8 cellular contexts compared by ENCODE assay signal in the genomic region with DNA sequence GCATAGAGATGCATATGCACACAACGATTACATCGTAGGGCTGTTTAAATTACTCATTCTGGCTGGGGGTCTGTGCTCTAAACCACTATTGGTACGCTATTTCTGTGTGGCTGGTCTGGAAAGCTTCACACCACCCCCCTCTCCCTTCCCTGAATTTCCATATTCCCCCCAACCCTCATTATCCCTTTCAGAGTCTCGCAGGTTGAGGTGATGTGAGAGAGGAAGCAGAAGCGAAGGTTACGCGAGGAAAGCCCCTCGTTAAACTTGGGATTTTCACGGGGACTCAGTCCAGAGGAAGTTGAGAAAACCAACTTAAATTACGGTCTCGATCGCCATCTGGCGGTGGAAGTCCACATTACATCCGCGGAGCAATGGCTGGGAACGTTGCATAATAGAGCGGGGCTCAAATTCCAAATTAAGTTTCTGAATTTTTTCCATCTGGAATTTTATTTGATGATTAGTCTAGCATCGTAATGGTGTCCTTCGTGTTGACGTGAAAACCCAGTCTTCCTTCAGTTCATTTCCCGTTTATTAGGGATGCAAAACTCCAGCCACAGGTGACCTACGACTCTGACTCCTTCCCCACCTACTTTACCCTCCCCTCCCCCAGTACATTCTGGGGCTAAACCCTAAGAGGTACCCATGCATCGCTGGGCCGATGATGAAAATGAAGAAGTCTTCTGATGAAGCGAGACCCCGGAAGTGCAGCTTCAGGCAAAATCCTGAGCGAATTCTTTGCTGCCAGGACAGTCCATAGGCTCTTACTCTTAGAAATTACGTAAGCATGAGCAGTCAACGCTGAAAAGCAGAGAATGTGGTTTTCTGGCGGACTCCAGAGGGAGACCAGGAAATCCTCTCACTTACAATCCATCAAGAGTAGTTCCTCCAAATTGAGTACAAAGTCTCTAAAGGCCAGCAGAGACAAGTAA. TPM values are rescaled to one million over a fixed set of nuclear protein-coding genes. Genes with fewer than 3 reads are reported as not detected.
DNase-seq lines count a peak whose midpoint lies in the region; ATAC-seq, FAIRE-seq and TF ChIP-seq lines count a peak whose summit lies in the region.

No MANE protein-coding gene starts in this region.

- H3K18ac ChIP-seq in H1 (ENCODE audit: extremely low read depth, low read length) (no peak overlapping the region), mesendoderm (ENCODE audit: low read length) (no peak overlapping the region)

- TF ChIP-seq POLR2A in H1 (IDR thresholded peaks at IDR 0.05; ENCODE audit: control extremely low read depth in 1 of 2, low read depth in 2 of 2, low read length in 2 of 2): no peak

- peak; percentile 95 for FAIRE-seq in H1 (lab: Jason Lieb, UNC)

- peak overlapping the region; percentile 33 to 68 for H3K4me2 ChIP-seq in H1 (ENCODE audit: insufficient read depth in 1 of 2, low read depth in 2 of 2, low read length in 2 of 2)
- H3K4me2 ChIP-seq in mesendoderm (ENCODE audit: low read length): peak overlapping the region; percentile 65

- POLR2A ChIA-PET in H1 (lab: Charles Lee; ENCODE audit: partially characterized antibody): no interaction called here

- H2BK15ac ChIP-seq in H1 (ENCODE audit: low read length): no peak overlapping the region
- H2BK15ac ChIP-seq in mesendoderm (replicated peaks; ENCODE audit: low read depth): no peak overlapping the region

- H2BK12ac ChIP-seq in H1 (ENCODE audit: low read depth, low read length): no peak overlapping the region

- peak overlapping the region; percentile 84 for H2AFZ ChIP-seq in H1 (ENCODE audit: low read length)

- no peaks in the 10 kb centered on the region for H3K79me1 ChIP-seq in H1 (ENCODE audit: low read depth, low read length)
- H3K79me1 ChIP-seq in mesendoderm (ENCODE audit: low read length): no peaks in the 10 kb centered on the region

- no peak overlapping the region for H3K4ac ChIP-seq in H1 (replicated peaks; ENCODE audit: insufficient read length, low read depth, low read length)
- H3K4ac ChIP-seq in mesendoderm (ENCODE audit: low read depth, low read length): no peak overlapping the region

- no peak overlapping the region for H4K91ac ChIP-seq in H1 (replicated peaks; ENCODE audit: insufficient read length, low read length)

- no peak overlapping the region for H2BK5ac ChIP-seq in H1 (ENCODE audit: low read depth, low read length)
- H2BK5ac ChIP-seq in mesendoderm (ENCODE audit: low read length): no peak overlapping the region

- H3K27ac ChIP-seq in H1 (ENCODE audit: low read depth, low read length) (no peak overlapping the region), mesendoderm (ENCODE audit: low read depth, low read length) (no peak overlapping the region)

- no peak overlapping the region for H3K9ac ChIP-seq in H1 (replicated peaks in 1 of 4; ENCODE audit: extremely low read depth in 1 of 4, low read depth in 3 of 4, low read length in 3 of 4)
- H3K9ac ChIP-seq in mesendoderm (ENCODE audit: low read length): peak overlapping the region; percentile 42

- H3K27me3 ChIP-seq in H1 (replicated peaks in 1 of 4; ENCODE audit: control insufficient read depth in 3 of 4, extremely low read depth in 1 of 4, insufficient read depth in 3 of 4, low read length in 3 of 4) (peaks cover 0 to 1% (median 0%) of the 10 kb centered on the region in 4 experiments; a peak in 1 of 7 replicates), mesendoderm (ENCODE audit: insufficient read depth, low read length, poor library complexity) (no peaks in the 10 kb centered on the region)

- DNase-seq in AG09309 (ENCODE audit: low read depth) (peak; percentile 7), GM19238 (ENCODE audit: insufficient read length, low spot score) (peak; percentile 31), NCI-H748 (lab: John Stamatoyannopoulos, UW; ENCODE audit: unreplicated experiment) (peak; percentile 69), H1 (ENCODE audit: low read depth in 1 of 2, low spot score in 2 of 2) (peak; percentile 19 to 97), mesendoderm (peak; percentile 64)
- peak; percentile 96 for DNase-seq in activated CD8-positive, alpha-beta memory T cell treated with anti-CD3 and anti-CD28 coated beads for 24 hours
- DNase-seq in stimulated activated CD8-positive, alpha-beta memory T cell treated with anti-CD3 and anti-CD28 coated beads, Interleukin-15, amount 100 ng/mL, for 1 hour (ENCODE audit: low read depth): peak; percentile 80

- H2BK120ac ChIP-seq in H1 (replicated peaks; ENCODE audit: low read depth, low read length): no peak overlapping the region
- no peak overlapping the region for H2BK120ac ChIP-seq in mesendoderm (ENCODE audit: low read depth, low read length)

- no peak overlapping the region for H3K14ac ChIP-seq in H1 (ENCODE audit: insufficient read length)

- TF ChIP-seq RAD21 in H1 (IDR thresholded peaks at IDR 0.05 in 1 of 2, conservative IDR thresholded peaks at IDR 0.05 in 1 of 2; ENCODE audit: low read depth in 2 of 2, low read length in 2 of 2): peak; percentile 82 to 89

- CTCF ChIA-PET in H1 (lab: Charles Lee; ENCODE audit: partially characterized antibody): interaction anchor here (0.6 to 3.0 kb wide), 13 partner anchors 9 to 383 kb away, joined by 3 to 25 read pairs (median 4); partner anchors contain the start of gene HLA-DOB

- peaks cover 4 to 6% of the 10 kb centered on the region in 2 experiments; a peak in 1 of 4 replicates for H3K9me3 ChIP-seq in H1 (ENCODE audit: insufficient read depth in 2 of 2, low read depth in 1 of 2, low read length in 1 of 2)

- ATAC-seq in HG03108 (IDR thresholded peaks at IDR 0.05; ENCODE audit: unreplicated experiment): no peak

- H2AK5ac ChIP-seq in H1 (ENCODE audit: low read depth, low read length): no peak overlapping the region
- no peak overlapping the region for H2AK5ac ChIP-seq in mesendoderm (ENCODE audit: low read length)

- H3K23ac ChIP-seq in H1 (ENCODE audit: insufficient read length) (no peak overlapping the region), mesendoderm (ENCODE audit: low read length) (no peak overlapping the region)

- no peak overlapping the region for H2BK20ac ChIP-seq in H1 (ENCODE audit: low read length)

- H3K23me2 ChIP-seq in H1 (ENCODE audit: low read depth, low read length): no peaks in the 10 kb centered on the region

- no peak overlapping the region for H4K5ac ChIP-seq in H1 (ENCODE audit: insufficient read length, low read depth, low read length)
- no peak overlapping the region for H4K5ac ChIP-seq in mesendoderm (ENCODE audit: low read length)

- no peak overlapping the region for H3K56ac ChIP-seq in H1 (replicated peaks; ENCODE audit: insufficient read length, low read depth, low read length)
- H3K56ac ChIP-seq in mesendoderm (ENCODE audit: low read length): peak overlapping the region; percentile 17

- H3K79me2 ChIP-seq in H1 (ENCODE audit: control insufficient read depth in 1 of 2, insufficient read depth in 2 of 2, low read length in 2 of 2) (no peaks in the 10 kb centered on the region), mesendoderm (ENCODE audit: control insufficient read depth, insufficient read depth, low read length) (no peaks in the 10 kb centered on the region)

- H3K36me3 ChIP-seq in H1 (ENCODE audit: control insufficient read depth in 2 of 4, insufficient read depth in 4 of 4, low read length in 3 of 4) (no peaks in the 10 kb centered on the region), mesendoderm (ENCODE audit: control insufficient read depth, insufficient read depth, low read length) (no peaks in the 10 kb centered on the region)

- WGBS in H1 (ENCODE audit: extremely low coverage in 1 of 2, insufficient coverage in 1 of 2, insufficient read length in 1 of 2, insufficient replicate concordance in 2 of 2, low coverage in 1 of 2, low lambda C conversion rate in 2 of 2, missing lambda C conversion rate in 1 of 2), 2 experiments: 25% methylated on average over 30 of the region's 30 CpGs; no CpG with 5 or more reads in 1 of the 2 experiments
- WGBS in mesendoderm (ENCODE audit: extremely low coverage, insufficient coverage, low lambda C conversion rate): no CpG with 5 or more reads among the region's 30 CpGs

- H4K20me1 ChIP-seq in H1 (replicated peaks in 1 of 2; ENCODE audit: control insufficient read depth in 1 of 2, insufficient read depth in 2 of 2, low read length in 2 of 2): no peaks in the 10 kb centered on the region

- TF ChIP-seq EP300 in H1 (IDR thresholded peaks at IDR 0.05; ENCODE audit: borderline replicate concordance in 1 of 2, low read depth in 2 of 2, low read length in 2 of 2): no peak

- H3K4me1 ChIP-seq in H1 (replicated peaks in 1 of 4; ENCODE audit: control insufficient read depth in 3 of 4, insufficient read depth in 4 of 4, low read length in 3 of 4): peaks cover 0 to 3% (median 0%) of the 10 kb centered on the region in 4 experiments; a peak in 2 of 7 replicates
- H3K4me1 ChIP-seq in mesendoderm (ENCODE audit: control insufficient read depth, low read depth, low read length): no peaks in the 10 kb centered on the region

- no peak overlapping the region for H4K8ac ChIP-seq in H1 (ENCODE audit: extremely low read depth, insufficient read depth, low read length)
- H4K8ac ChIP-seq in mesendoderm (ENCODE audit: low read depth, low read length): no peak overlapping the region

- TF ChIP-seq CTCF in AG09309 (IDR thresholded peaks at IDR 0.05; ENCODE audit: control insufficient read depth, insufficient read depth, low read depth, low read length, missing control alignments) (peak; percentile 77), H1 (IDR thresholded peaks at IDR 0.05; ENCODE audit: control extremely low read depth in 1 of 3, insufficient read depth in 1 of 3, low read depth in 1 of 3, low read length in 3 of 3) (peak; percentile 69 to 83 (median 75))

- H3K4me3 ChIP-seq in AG09309 (ENCODE audit: control insufficient read depth, low read depth, low read length) (peak overlapping the region; percentile 24), H1 (ENCODE audit: extremely low read depth in 1 of 4, insufficient read depth in 2 of 4, low read depth in 3 of 4, low read length in 4 of 4) (peak overlapping the region in 3 of 4 experiments; percentile 7 to 48 (median 24); a peak in 4 of 8 replicates), mesendoderm (ENCODE audit: low read length) (no peak overlapping the region)

RNA-seq across cellular contexts. Expression of gene HLA-DOB, which starts 19.7 kb away (rescaled TPM):
- total RNA-seq in H1 (2021; fragmentation: NEBNext Ultra II Directional; extraction: Animal tissue kit (Norgen Biotek cat#: 25700)): 0.27 TPM in 1 of 2 replicates, not detected in the other
- 0.19 and 0.35 TPM in 2 replicates for polyA plus RNA-seq in H1 (2011; rRNA removed)
- polyA plus RNA-seq in H1 (2011; cell fraction: cytosol; rRNA removed): 0.28 TPM
- 0.36 TPM for polyA plus RNA-seq in H1 (2011; cell fraction: nucleus; rRNA removed)
- polyA plus RNA-seq in H1 (2012, experiment 1 of 2): 0.20 to 0.55 TPM (median 0.21 TPM) in 3 of 4 replicates, not detected in the other
- polyA plus RNA-seq in H1 (2012, experiment 2 of 2): 0.37 TPM
- polyA plus RNA-seq in H1 (2013, experiment 1 of 2): 0.26 TPM
- 0.53 TPM for polyA plus RNA-seq in H1 (2013, experiment 2 of 2)
- 0.16 and 0.46 TPM in 2 replicates for polyA minus RNA-seq in H1 (2011; rRNA and poly(A)+ RNA removed)
- not detected for polyA minus RNA-seq in H1 (2011; cell fraction: cytosol; rRNA and poly(A)+ RNA removed)
- polyA minus RNA-seq in H1 (2011; cell fraction: nucleus; rRNA and poly(A)+ RNA removed): 0.50 TPM
- polyA plus RNA-seq in mesendoderm (2013, experiment 1 of 2): 0.07 TPM
- polyA plus RNA-seq in mesendoderm (2013, experiment 2 of 2): 0.04 TPM

RNA-seq across cellular contexts. Expression of gene HLA-DQB2, which starts 33.8 kb away (rescaled TPM):
- total RNA-seq in H1 (2021; fragmentation: NEBNext Ultra II Directional; extraction: Animal tissue kit (Norgen Biotek cat#: 25700)): not detected in 2 replicates
- not detected in 2 replicates for polyA plus RNA-seq in H1 (2011; rRNA removed)
- polyA plus RNA-seq in H1 (2011; cell fraction: cytosol; rRNA removed): not detected
- polyA plus RNA-seq in H1 (2011; cell fraction: nucleus; rRNA removed): not detected
- polyA plus RNA-seq in H1 (2012, experiment 1 of 2): not detected in 4 replicates
- not detected for polyA plus RNA-seq in H1 (2012, experiment 2 of 2)
- polyA plus RNA-seq in H1 (2013, experiment 1 of 2): not detected
- polyA plus RNA-seq in H1 (2013, experiment 2 of 2): not detected
- polyA minus RNA-seq in H1 (2011; rRNA and poly(A)+ RNA removed): not detected in 2 replicates
- polyA minus RNA-seq in H1 (2011; cell fraction: cytosol; rRNA and poly(A)+ RNA removed): not detected
- not detected for polyA minus RNA-seq in H1 (2011; cell fraction: nucleus; rRNA and poly(A)+ RNA removed)
- not detected for polyA plus RNA-seq in mesendoderm (2013, experiment 1 of 2)
- polyA plus RNA-seq in mesendoderm (2013, experiment 2 of 2): not detected

RNA-seq across cellular contexts. Expression of gene TAP2, which starts 41.4 kb away (rescaled TPM):
- total RNA-seq in H1 (2021; fragmentation: NEBNext Ultra II Directional; extraction: Animal tissue kit (Norgen Biotek cat#: 25700)): 24.3 and 27.2 TPM in 2 replicates
- 11.3 and 19.9 TPM in 2 replicates for polyA plus RNA-seq in H1 (2011; rRNA removed)
- polyA plus RNA-seq in H1 (2011; cell fraction: cytosol; rRNA removed): 16.1 TPM
- polyA plus RNA-seq in H1 (2011; cell fraction: nucleus; rRNA removed): 56.5 TPM
- 8.4 to 30.2 TPM (median 25.2 TPM) in 4 replicates for polyA plus RNA-seq in H1 (2012, experiment 1 of 2)
- 9.2 TPM for polyA plus RNA-seq in H1 (2012, experiment 2 of 2)
- 11.3 TPM for polyA plus RNA-seq in H1 (2013, experiment 1 of 2)
- 13.1 TPM for polyA plus RNA-seq in H1 (2013, experiment 2 of 2)
- polyA minus RNA-seq in H1 (2011; rRNA and poly(A)+ RNA removed): 18.7 and 33.0 TPM in 2 replicates
- 5.8 TPM for polyA minus RNA-seq in H1 (2011; cell fraction: cytosol; rRNA and poly(A)+ RNA removed)
- polyA minus RNA-seq in H1 (2011; cell fraction: nucleus; rRNA and poly(A)+ RNA removed): 13.7 TPM
- 5.4 TPM for polyA plus RNA-seq in mesendoderm (2013, experiment 1 of 2)
- polyA plus RNA-seq in mesendoderm (2013, experiment 2 of 2): 6.5 TPM

RNA-seq across cellular contexts. Expression of gene PSMB8, which starts 46.7 kb away (rescaled TPM):
- total RNA-seq in H1 (2021; fragmentation: NEBNext Ultra II Directional; extraction: Animal tissue kit (Norgen Biotek cat#: 25700)): 18.4 and 22.0 TPM in 2 replicates
- polyA plus RNA-seq in H1 (2011; rRNA removed): 26.9 and 43.0 TPM in 2 replicates
- 33.9 TPM for polyA plus RNA-seq in H1 (2011; cell fraction: cytosol; rRNA removed)
- 26.7 TPM for polyA plus RNA-seq in H1 (2011; cell fraction: nucleus; rRNA removed)
- 19.4 to 42.4 TPM (median 35.3 TPM) in 4 replicates for polyA plus RNA-seq in H1 (2012, experiment 1 of 2)
- polyA plus RNA-seq in H1 (2012, experiment 2 of 2): 39.2 TPM
- polyA plus RNA-seq in H1 (2013, experiment 1 of 2): 17.7 TPM
- 18.9 TPM for polyA plus RNA-seq in H1 (2013, experiment 2 of 2)
- polyA minus RNA-seq in H1 (2011; rRNA and poly(A)+ RNA removed): 11.7 and 15.3 TPM in 2 replicates
- polyA minus RNA-seq in H1 (2011; cell fraction: cytosol; rRNA and poly(A)+ RNA removed): 7.9 TPM
- polyA minus RNA-seq in H1 (2011; cell fraction: nucleus; rRNA and poly(A)+ RNA removed): 7.9 TPM
- polyA plus RNA-seq in mesendoderm (2013, experiment 1 of 2): 4.7 TPM
- polyA plus RNA-seq in mesendoderm (2013, experiment 2 of 2): 3.9 TPM

RNA-seq across cellular contexts. Expression of gene HLA-DQA2, which starts 55.9 kb away (rescaled TPM):
- total RNA-seq in H1 (2021; fragmentation: NEBNext Ultra II Directional; extraction: Animal tissue kit (Norgen Biotek cat#: 25700)): not detected in 2 replicates
- polyA plus RNA-seq in H1 (2011; rRNA removed): not detected in 2 replicates
- not detected for polyA plus RNA-seq in H1 (2011; cell fraction: cytosol; rRNA removed)
- not detected for polyA plus RNA-seq in H1 (2011; cell fraction: nucleus; rRNA removed)
- polyA plus RNA-seq in H1 (2012, experiment 1 of 2): 0.16 TPM in 1 of 4 replicates, not detected in the others
- not detected for polyA plus RNA-seq in H1 (2012, experiment 2 of 2)
- not detected for polyA plus RNA-seq in H1 (2013, experiment 1 of 2)
- polyA plus RNA-seq in H1 (2013, experiment 2 of 2): 0.04 TPM
- not detected in 2 replicates for polyA minus RNA-seq in H1 (2011; rRNA and poly(A)+ RNA removed)
- polyA minus RNA-seq in H1 (2011; cell fraction: cytosol; rRNA and poly(A)+ RNA removed): not detected
- not detected for polyA minus RNA-seq in H1 (2011; cell fraction: nucleus; rRNA and poly(A)+ RNA removed)
- not detected for polyA plus RNA-seq in mesendoderm (2013, experiment 1 of 2)
- polyA plus RNA-seq in mesendoderm (2013, experiment 2 of 2): 0.03 TPM

Comparison
In these comparisons a context has a peak if more than half of its experiments do, and no peak if none do; other contexts are left out.
1. DNase-seq: peak in every context shown above with its lines; median percentile 96 in activated CD8-positive, alpha-beta memory T cell treated with anti-CD3 and anti-CD28 coated beads for 24 hours; 80 in stimulated activated CD8-positive, alpha-beta memory T cell treated with anti-CD3 and anti-CD28 coated beads, Interleukin-15, amount 100 ng/mL, for 1 hour; 69 in NCI-H748; 64 in mesendoderm; 58 in H1; 31 in GM19238; 7 in AG09309.